ENCODE assay signal across 8 cellular contexts in genomic region chr2:195559431-195559914, GRCh38.
DNase-seq lines count a peak whose midpoint lies in the region; ATAC-seq and TF ChIP-seq lines count a peak whose summit lies in the region.

No MANE protein-coding gene starts in this region.

- peak; percentile 61 for DNase-seq in T-helper 9 cell
- DNase-seq in brain microvascular endothelial cell: peak; percentile 74
- peak; percentile 58 for DNase-seq in pons (ENCODE audit: low spot score)
- DNase-seq in DMS114 treated with DMSO at 0.1 percent for 48 hours (lab: John Stamatoyannopoulos, UW; ENCODE audit: unreplicated experiment): no peak
- DNase-seq in HK-2 (ENCODE audit: unreplicated experiment): no peak

- H3K27ac ChIP-seq in BLaER1: peak overlapping the region; percentile 79
- peak overlapping the region; percentile 22 for H3K27ac ChIP-seq in brain microvascular endothelial cell

- peaks cover 11% of the 10 kb centered on the region for H3K9me3 ChIP-seq in BLaER1

- TF ChIP-seq CTCF in brain microvascular endothelial cell (IDR thresholded peaks at IDR 0.05; ENCODE audit: low read depth, low read length, missing control alignments): no peak

- H3K4me3 ChIP-seq in BLaER1: no peak overlapping the region
- no peak overlapping the region for H3K4me3 ChIP-seq in brain microvascular endothelial cell (ENCODE audit: low read depth, low read length)

- H3K9ac ChIP-seq in BLaER1: peak overlapping the region; percentile 2; the same call in 1 of the 2 replicates

- H3K4me2 ChIP-seq in BLaER1: peak overlapping the region; percentile 72

- H3K4me1 ChIP-seq in BLaER1: peaks cover 68% of the 10 kb centered on the region

- ATAC-seq in GM19395 (IDR thresholded peaks at IDR 0.05; ENCODE audit: unreplicated experiment): peak; percentile 85
- ATAC-seq in HG03457 (IDR thresholded peaks at IDR 0.05; ENCODE audit: unreplicated experiment): peak; percentile 94

- H4K20me1 ChIP-seq in BLaER1: no peaks in the 10 kb centered on the region

- no peaks in the 10 kb centered on the region for H3K36me3 ChIP-seq in BLaER1
- no peaks in the 10 kb centered on the region for H3K36me3 ChIP-seq in brain microvascular endothelial cell (replicated peaks)

- H3K27me3 ChIP-seq in BLaER1: no peaks in the 10 kb centered on the region
- H3K27me3 ChIP-seq in brain microvascular endothelial cell (replicated peaks): no peaks in the 10 kb centered on the region

- in situ Hi-C loops in brain microvascular endothelial cell (cut with HindIII; ENCODE audit: low pct_ligation_motif_present, low sequenced_read_pairs): no loop called here

Comparison
In these comparisons a context has a peak if more than half of its experiments do, and no peak if none do; other contexts are left out.
1. DNase-seq: peak in T-helper 9 cell (single experiment), brain microvascular endothelial cell (single experiment) and pons (single experiment); none in DMS114 treated with DMSO at 0.1 percent for 48 hours (single experiment) and HK-2 (single experiment).